ENCODE assay signal across 8 cellular contexts in genomic region chr21:33478858-33479678, GRCh38. TPM values are rescaled to one million over a fixed set of nuclear protein-coding genes. Genes with fewer than 3 reads are reported as not detected.
A peak's percentile ranks its signal among the peaks of the same experiment; 100 is the strongest.
DNase-seq lines count a peak whose midpoint lies in the region; ATAC-seq and TF ChIP-seq lines count a peak whose summit lies in the region.

No MANE protein-coding gene starts in this region.

- H4K20me1 ChIP-seq in osteoblast (ENCODE audit: insufficient read depth, low read length) = peaks cover 4% of the 10 kb centered on the region

- H3K9me3 ChIP-seq in Peyer's patch (no peaks in the 10 kb centered on the region), osteoblast (ENCODE audit: low read depth, low read length) (no peaks in the 10 kb centered on the region), aorta (ENCODE audit: control insufficient read depth, low read length) (no peaks in the 10 kb centered on the region)

- peaks cover 36% of the 10 kb centered on the region for H3K79me2 ChIP-seq in osteoblast (ENCODE audit: insufficient read depth, low read length)

- peak overlapping the region; percentile 96 for H3K4me2 ChIP-seq in osteoblast (ENCODE audit: insufficient read depth, low read length)

- ATAC-seq in GM18907 (IDR thresholded peaks at IDR 0.05; ENCODE audit: unreplicated experiment) = peak; percentile 33
- peak; percentile 21 for ATAC-seq in HG03175 (IDR thresholded peaks at IDR 0.05; ENCODE audit: unreplicated experiment)
- peak; percentile 31 for ATAC-seq in aorta (ENCODE audit: low FRiP score)

- H3K27me3 ChIP-seq in Peyer's patch (no peaks in the 10 kb centered on the region), osteoblast (ENCODE audit: insufficient read depth, low read length) (no peaks in the 10 kb centered on the region), aorta (ENCODE audit: control insufficient read depth in 1 of 2, insufficient read depth in 2 of 2, low read length in 1 of 2) (no peaks in the 10 kb centered on the region)

- H3K36me3 ChIP-seq in Peyer's patch (no peaks in the 10 kb centered on the region), osteoblast (ENCODE audit: insufficient read depth, low read length) (no peaks in the 10 kb centered on the region), aorta (ENCODE audit: control insufficient read depth in 1 of 2, insufficient read depth in 2 of 2, low read length in 1 of 2) (no peaks in the 10 kb centered on the region)

- H3K27ac ChIP-seq in Peyer's patch (peak overlapping the region; percentile 96 to 99 (median 98)), osteoblast (ENCODE audit: low read depth, low read length) (peak overlapping the region; percentile 90), aorta (ENCODE audit: low read depth in 1 of 2, low read length in 2 of 2) (peak overlapping the region; percentile 91 to 95)

- peak overlapping the region; percentile 90 for H2AFZ ChIP-seq in osteoblast (ENCODE audit: low read length)

- WGBS in aorta, 2 donors = 1% methylated on average over 59 to 69 of the region's 69 CpGs

- H3K4me3 ChIP-seq in AG09309 (ENCODE audit: control insufficient read depth, low read depth, low read length) = peak overlapping the region; percentile 72
- H3K4me3 ChIP-seq in Peyer's patch = peak overlapping the region; percentile 89 to 95 (median 91)
- peak overlapping the region; percentile 88 for H3K4me3 ChIP-seq in osteoblast (ENCODE audit: insufficient read depth, low read length)
- H3K4me3 ChIP-seq in aorta (ENCODE audit: low read length in 2 of 2) = peak overlapping the region; percentile 87 to 91

- no peak for TF ChIP-seq POLR2A in Peyer's patch (IDR thresholded peaks at IDR 0.05)

- no peak for TF ChIP-seq CTCF in AG09309 (IDR thresholded peaks at IDR 0.05; ENCODE audit: control insufficient read depth, insufficient read depth, low read depth, low read length, missing control alignments)
- peak in 2 of 6 experiments; percentile 5 to 20 for TF ChIP-seq CTCF in Peyer's patch (IDR thresholded peaks at IDR 0.05)
- TF ChIP-seq CTCF in osteoblast (IDR thresholded peaks at IDR 0.05; ENCODE audit: extremely low read depth, low read depth, low read length) = peak; percentile 13

- H3K4me1 ChIP-seq in Peyer's patch = peaks cover 0 to 8% (median 3%) of the 10 kb centered on the region in 4 donors
- H3K4me1 ChIP-seq in osteoblast (ENCODE audit: insufficient read depth, low read length) = peaks cover 13% of the 10 kb centered on the region
- no peaks in the 10 kb centered on the region for H3K4me1 ChIP-seq in aorta (ENCODE audit: control insufficient read depth in 1 of 2, insufficient read depth in 2 of 2, low read length in 2 of 2)

- intact Hi-C loops in aorta (cut with DNase I) = no loop called here

- DNase-seq in AG09309 (ENCODE audit: low read depth) (no peak), Peyer's patch (peak; percentile 39 to 60 (median 58)), glomerular visceral epithelial cell (ENCODE audit: extremely low spot score) (peak; percentile 34), osteoblast (ENCODE audit: insufficient read length, low spot score, missing footprints) (peak; percentile 87), aorta (peak in 1 of 2 donors; percentile 56)
- DNase-seq in activated naive CD4-positive, alpha-beta T cell treated with Interleukin-2 at 50 U/mL for 16 hours = peak; percentile 49

RNA-seq across cellular contexts. Expression of gene TMEM50B, which starts 0.7 kb away (rescaled TPM):
- total RNA-seq in Peyer's patch (100 to 1,000 TPM in 1 of 4 donors, 10 to 100 TPM in 3; 64.4 to 116 (median 94.7) TPM), osteoblast (29.3 and 34.2 TPM in 2 replicates), aorta (10 to 100 TPM; 37.8 to 45.2 TPM)
- 100 to 1,000 TPM in 1 of 2 donors, 10 to 100 TPM in 1; 30.3 to 128 TPM for polyA plus RNA-seq in aorta

RNA-seq across cellular contexts. Expression of gene DNAJC28, which starts 12.4 kb away (rescaled TPM):
- total RNA-seq in Peyer's patch (1 to 10 TPM in 3 of 4 donors, not detected in 1; 1.9 to 4.4 (median 2.5) TPM), osteoblast (3.2 and 4.0 TPM in 2 replicates), aorta (1 to 10 TPM; 1.2 to 2.7 TPM)
- polyA plus RNA-seq in aorta = 1 to 10 TPM in 1 of 2 donors, under 1 TPM in 1; 0.56 to 3.0 TPM
